Comparison of ENCODE assay signal across 9 cellular contexts in the genomic region with DNA sequence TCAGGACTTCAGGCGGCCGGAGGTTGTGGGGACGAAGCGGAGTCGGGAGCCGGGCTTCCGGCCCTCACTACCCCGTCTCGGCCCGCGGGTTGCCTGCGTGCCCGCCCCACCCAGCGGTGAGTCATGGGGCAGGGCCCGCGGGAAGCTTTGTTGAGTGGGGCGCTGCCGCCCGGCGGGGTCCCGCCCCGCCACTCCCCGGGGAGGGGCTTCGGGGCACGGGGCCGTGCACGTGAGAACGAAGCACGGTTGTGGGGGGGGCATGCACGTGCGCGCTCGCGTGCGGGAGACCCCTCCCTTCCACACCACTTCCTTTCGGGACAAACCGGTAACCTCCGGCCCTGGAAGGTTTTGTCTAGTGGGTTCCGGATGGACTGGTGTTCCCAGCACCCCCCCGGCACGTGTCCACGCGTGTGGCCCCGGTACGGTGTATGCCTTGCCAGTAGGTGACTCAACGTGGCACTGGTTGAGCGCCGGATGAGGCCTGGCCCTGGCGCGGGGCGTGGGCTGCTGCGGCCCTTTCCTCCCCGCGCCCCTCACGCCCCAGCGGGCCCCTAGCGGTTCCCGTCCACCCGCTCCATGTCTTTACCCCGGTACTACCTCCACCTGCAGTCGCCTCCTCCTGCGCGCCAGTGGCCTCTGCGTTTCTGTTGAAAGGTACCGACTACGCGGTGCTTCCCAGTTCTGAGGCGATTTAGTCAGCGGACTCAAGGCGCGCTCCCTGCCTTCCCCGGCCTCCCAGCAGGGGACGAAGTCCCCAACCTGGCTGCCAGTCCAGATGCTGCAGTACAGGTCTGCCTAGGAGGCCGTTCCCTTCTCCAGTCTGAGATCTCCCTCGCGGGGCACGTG. TPM values are rescaled to one million over a fixed set of nuclear protein-coding genes. Genes with fewer than 3 reads are reported as not detected.
DNase-seq lines count a peak whose midpoint lies in the region; ATAC-seq lines count a peak whose summit lies in the region.
"Had no signal": no experiment of that assay in that cellular context is flagged by ENCODE, and none has a peak within 500 bp of the region (broad histone marks: within the 10 kb centered on the region; RNA-seq: fewer than 3 reads in every experiment).

No MANE protein-coding gene starts in this region.

- H3K9me3 ChIP-seq in esophagus (ENCODE audit: control insufficient read depth in 2 of 2, insufficient read depth in 1 of 2, low read depth in 1 of 2, low read length in 1 of 2): no peaks in the 10 kb centered on the region
- H3K9me3 ChIP-seq in naive thymus-derived CD4-positive, alpha-beta T cell (ENCODE audit: control insufficient read depth in 2 of 3, low read length in 3 of 3): no peaks in the 10 kb centered on the region

- CTCF ChIA-PET in naive thymus-derived CD4-positive, alpha-beta T cell (lab: Charles Lee): interaction anchor here (0.6 to 6.3 kb wide), 4 partner anchors 11 to 139 kb away, joined by 4 to 90 read pairs (median 4); a partner anchor contains a TSS

- ATAC-seq in HG02870 (IDR thresholded peaks at IDR 0.05; ENCODE audit: unreplicated experiment): peak; percentile 64
- peak; percentile 93 for ATAC-seq in naive thymus-derived CD4-positive, alpha-beta T cell
- peak; percentile 84 to 86 for ATAC-seq in stimulated activated naive B cell treated with anti-CD40 and anti-IgM and Interleukin-4, amounts not matched to agents 10 μg/mL and 1 μg/mL and 100 μg/mL, for 72 hours (replicated peaks)

- peaks cover 11 to 30% of the 10 kb centered on the region in 2 donors for H3K4me1 ChIP-seq in esophagus (ENCODE audit: control insufficient read depth in 2 of 2, insufficient read depth in 2 of 2, low read length in 1 of 2)
- peaks cover 12 to 36% of the 10 kb centered on the region in 2 donors for H3K4me1 ChIP-seq in naive thymus-derived CD4-positive, alpha-beta T cell (ENCODE audit: control insufficient read depth in 2 of 2, insufficient read depth in 2 of 2, low read length in 2 of 2)

- H3K27me3 ChIP-seq in esophagus (ENCODE audit: control insufficient read depth in 1 of 2, insufficient read depth in 2 of 2, low read length in 2 of 2): no peaks in the 10 kb centered on the region
- H3K27me3 ChIP-seq in naive thymus-derived CD4-positive, alpha-beta T cell (ENCODE audit: control insufficient read depth in 2 of 2, insufficient read depth in 2 of 2, low read length in 2 of 2): no peaks in the 10 kb centered on the region

- intact Hi-C loops in naive thymus-derived CD4-positive, alpha-beta T cell (cut with micrococcal nuclease): loop anchor here (1.0 to 10.0 kb wide), 8 partner anchors 21 to 450 kb away; a partner anchor contains a TSS

- H3K36me3 ChIP-seq in esophagus (ENCODE audit: control insufficient read depth in 2 of 2, insufficient read depth in 2 of 2, low read length in 1 of 2): no peaks in the 10 kb centered on the region
- no peaks in the 10 kb centered on the region for H3K36me3 ChIP-seq in naive thymus-derived CD4-positive, alpha-beta T cell (ENCODE audit: control insufficient read depth in 2 of 3, insufficient read depth in 3 of 3, low read length in 3 of 3)

- peak overlapping the region; percentile 53 to 60 for H3K4me3 ChIP-seq in esophagus (ENCODE audit: low read depth in 1 of 2, low read length in 2 of 2)
- peak overlapping the region; percentile 78 for H3K4me3 ChIP-seq in naive thymus-derived CD4-positive, alpha-beta T cell (ENCODE audit: low read length)

- H3K36me3 Mint-ChIP-seq in naive thymus-derived CD4-positive, alpha-beta T cell: no peaks in the 10 kb centered on the region
- no peaks in the 10 kb centered on the region for H3K36me3 Mint-ChIP-seq in stimulated activated naive B cell treated with anti-CD40 and anti-IgM and Interleukin-4, amounts not matched to agents 10 μg/mL and 1 μg/mL and 100 μg/mL, for 72 hours

- H3K9me3 Mint-ChIP-seq in naive thymus-derived CD4-positive, alpha-beta T cell: peaks cover 0 to 2% (median 0%) of the 10 kb centered on the region in 11 donors
- H3K9me3 Mint-ChIP-seq in stimulated activated naive B cell treated with anti-CD40 and anti-IgM and Interleukin-4, amounts not matched to agents 10 μg/mL and 1 μg/mL and 100 μg/mL, for 72 hours: no peaks in the 10 kb centered on the region

- 7% methylated on average over 60 to 77 of the region's 77 CpGs for WGBS in esophagus, 2 donors

- DNase-seq in DMS 273 (lab: John Stamatoyannopoulos, UW; ENCODE audit: unreplicated experiment) (peak; percentile 69), DMS 273 treated with DMSO at 0.1 percent for 48 hours (lab: John Stamatoyannopoulos, UW) (no peak), NCI-H774 (lab: John Stamatoyannopoulos, UW) (peak; percentile 43), activated T-cell treated with anti-CD3 and anti-CD28 coated beads for 48 hours (ENCODE audit: low read depth) (peak; percentile 83)
- peak; percentile 85 to 95 (median 90) for DNase-seq in naive thymus-derived CD4-positive, alpha-beta T cell
- DNase-seq in stimulated activated naive B cell treated with anti-CD40 and anti-IgM and Interleukin-4, amounts not matched to agents 10 μg/mL and 1 μg/mL and 100 μg/mL, for 72 hours: peak; percentile 76

- POLR2A ChIA-PET in naive thymus-derived CD4-positive, alpha-beta T cell (lab: Charles Lee): interaction anchor here (0.5 to 2.3 kb wide), 7 partner anchors 15 to 565 kb away, joined by 3 to 8 read pairs (median 4); a partner anchor contains a TSS

- H3K27me3 Mint-ChIP-seq in naive thymus-derived CD4-positive, alpha-beta T cell: peaks cover 0 to 49% (median 0%) of the 10 kb centered on the region in 5 donors
- peaks cover 10 to 16% of the 10 kb centered on the region in 2 donors for H3K27me3 Mint-ChIP-seq in stimulated activated naive B cell treated with anti-CD40 and anti-IgM and Interleukin-4, amounts not matched to agents 10 μg/mL and 1 μg/mL and 100 μg/mL, for 72 hours

- peak overlapping the region; percentile 78 to 96 (median 92) for H3K27ac Mint-ChIP-seq in naive thymus-derived CD4-positive, alpha-beta T cell
- H3K27ac Mint-ChIP-seq in stimulated activated naive B cell treated with anti-CD40 and anti-IgM and Interleukin-4, amounts not matched to agents 10 μg/mL and 1 μg/mL and 100 μg/mL, for 72 hours: peak overlapping the region; percentile 91

- peak overlapping the region; percentile 76 to 89 (median 84) for H3K4me3 Mint-ChIP-seq in naive thymus-derived CD4-positive, alpha-beta T cell
- peak overlapping the region; percentile 86 to 90 for H3K4me3 Mint-ChIP-seq in stimulated activated naive B cell treated with anti-CD40 and anti-IgM and Interleukin-4, amounts not matched to agents 10 μg/mL and 1 μg/mL and 100 μg/mL, for 72 hours

- peak overlapping the region; percentile 98 for H3K27ac ChIP-seq in esophagus (ENCODE audit: low read depth in 2 of 2, low read length in 1 of 2)
- H3K27ac ChIP-seq in naive thymus-derived CD4-positive, alpha-beta T cell (ENCODE audit: low read depth, low read length): peak overlapping the region; percentile 91
- H3K27ac ChIP-seq: 22Rv1 had no signal

- H3K4me1 Mint-ChIP-seq in naive thymus-derived CD4-positive, alpha-beta T cell: peaks cover 19 to 48% (median 45%) of the 10 kb centered on the region in 7 donors
- H3K4me1 Mint-ChIP-seq in stimulated activated naive B cell treated with anti-CD40 and anti-IgM and Interleukin-4, amounts not matched to agents 10 μg/mL and 1 μg/mL and 100 μg/mL, for 72 hours: peaks cover 16 to 27% of the 10 kb centered on the region in 2 donors

RNA-seq across cellular contexts. Expression of a gene that starts 3.1 kb away (rescaled TPM):
- polyA plus RNA-seq in esophagus: 100 to 1,000 TPM; 104 to 437 TPM
- under 1 TPM in 1 of 5 experiments, not detected in 4; 0.56 TPM for total RNA-seq in naive thymus-derived CD4-positive, alpha-beta T cell
- under 1 TPM in 1 of 2 donors, not detected in 1; 0.64 TPM for polyA plus RNA-seq in naive thymus-derived CD4-positive, alpha-beta T cell

RNA-seq across cellular contexts. Expression of a gene that starts 13.0 kb away (rescaled TPM):
- 10 to 100 TPM; 19.1 to 74.0 TPM for polyA plus RNA-seq in esophagus
- total RNA-seq in naive thymus-derived CD4-positive, alpha-beta T cell: under 1 TPM in 1 of 5 experiments, not detected in 4; 0.45 TPM
- not detected for polyA plus RNA-seq in naive thymus-derived CD4-positive, alpha-beta T cell

RNA-seq across cellular contexts. Expression of a gene that starts 14.0 kb away (rescaled TPM):
- 1 to 10 TPM; 4.1 to 6.4 TPM for polyA plus RNA-seq in esophagus
- total RNA-seq in naive thymus-derived CD4-positive, alpha-beta T cell: under 1 TPM in 2 of 5 experiments, not detected in 3; 0.50 to 0.86 TPM
- under 1 TPM; 0.18 to 0.34 TPM for polyA plus RNA-seq in naive thymus-derived CD4-positive, alpha-beta T cell

RNA-seq across cellular contexts. Expression of a gene that starts 48.7 kb away (rescaled TPM):
- polyA plus RNA-seq in esophagus: 1,000 to 10,000 TPM in 1 of 2 donors, 100 to 1,000 TPM in 1; 503 to 2,365 TPM
- total RNA-seq in naive thymus-derived CD4-positive, alpha-beta T cell: not detected
- not detected for polyA plus RNA-seq in naive thymus-derived CD4-positive, alpha-beta T cell

Comparison
In these comparisons a context has a peak if more than half of its experiments do, and no peak if none do; other contexts are left out.
1. RNA of a gene that starts 3.1 kb away (polyA plus RNA-seq): 104 to 437 TPM in esophagus; 0.64 TPM in naive thymus-derived CD4-positive, alpha-beta T cell; every median in the first group is over 10 times any median in the second.
2. RNA of a gene that starts 13.0 kb away (polyA plus RNA-seq): 19.1 to 74.0 TPM in esophagus; not detected in naive thymus-derived CD4-positive, alpha-beta T cell; every median in the first group is over 10 times any median in the second.
3. Peak in every context shown above with its lines, with median percentiles within 50 percentile points of each other: ATAC-seq.